Comparison of ENCODE assay signal across 1 cellular context in the genomic region with DNA sequence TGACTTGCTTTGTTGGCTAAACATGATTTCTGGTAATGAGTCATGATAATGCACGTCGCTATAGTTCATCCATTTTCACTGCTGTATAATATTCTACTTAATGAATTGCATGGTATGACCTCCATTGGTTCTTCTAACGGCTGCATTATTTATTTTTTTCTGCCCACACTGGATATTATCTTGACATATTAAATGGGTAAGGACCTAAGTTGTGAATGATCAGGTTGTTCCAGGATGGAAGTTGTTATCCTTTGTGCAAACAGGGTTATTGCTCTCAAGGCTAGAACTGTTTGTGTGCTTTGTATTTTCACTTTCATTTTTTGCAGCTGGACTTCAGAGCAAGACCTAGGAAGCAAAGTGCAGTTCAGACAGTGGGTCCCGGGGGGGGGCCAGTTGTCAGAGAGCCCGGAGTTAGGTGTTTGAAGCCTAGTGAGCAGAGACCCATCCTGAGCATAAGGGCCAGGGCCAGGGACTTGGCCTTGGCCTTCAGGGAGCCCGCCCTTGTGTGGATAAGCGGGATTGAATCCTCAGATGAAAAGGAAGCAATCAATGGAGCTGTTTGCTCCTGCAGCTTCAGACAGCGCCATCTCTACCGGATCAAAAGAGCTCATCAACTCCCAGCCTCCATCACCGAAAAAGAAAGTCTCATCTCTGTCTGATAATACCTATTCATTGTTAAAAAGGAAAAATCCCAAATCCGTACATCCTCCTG.
A peak's percentile ranks its signal among the peaks of the same experiment; 100 is the strongest.
TF ChIP-seq lines count a peak whose summit lies in the region.

No MANE protein-coding gene starts in this region.

TF ChIP-seq in WTC11, 78 proteins besides CTCF, POLR2A, EP300 and RAD21:
- TF ChIP-seq, protein P1, sequence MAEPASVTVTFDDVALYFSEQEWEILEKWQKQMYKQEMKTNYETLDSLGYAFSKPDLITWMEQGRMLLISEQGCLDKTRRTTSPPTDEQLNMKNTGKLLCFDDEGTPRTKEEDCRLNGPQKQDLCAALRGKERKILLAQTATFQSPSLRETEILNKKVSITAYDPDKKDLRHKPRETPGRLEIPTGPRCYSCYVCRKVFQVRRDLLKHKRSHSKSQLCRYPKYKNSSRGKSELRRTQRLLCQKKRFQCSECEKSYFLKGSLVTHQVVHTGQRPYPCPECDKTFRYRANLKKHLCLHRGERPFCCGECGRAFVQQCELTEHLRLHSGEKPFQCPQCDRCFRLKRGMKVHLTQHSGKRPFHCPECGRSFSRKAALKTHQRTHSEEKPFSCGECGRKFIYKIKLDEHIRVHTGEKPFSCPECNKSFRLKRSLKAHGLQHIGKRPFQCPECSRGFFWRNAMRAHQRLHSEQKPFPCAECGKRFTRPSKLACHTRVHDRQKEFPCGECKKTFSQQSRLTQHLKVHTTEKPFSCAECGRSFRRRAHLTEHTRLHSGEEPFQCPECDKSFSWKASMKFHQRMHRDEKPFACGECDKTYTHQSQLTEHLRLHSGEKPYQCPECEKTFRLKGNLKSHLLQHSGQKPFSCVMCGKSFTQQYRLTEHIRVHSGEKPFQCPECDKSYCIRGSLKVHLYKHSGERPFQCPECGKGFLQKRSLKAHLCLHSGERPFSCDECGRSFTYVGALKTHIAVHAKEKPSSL (CRISPR knock-in tag; conservative IDR thresholded peaks at IDR 0.05), result no peak
- TF ChIP-seq GABPB1 (CRISPR knock-in tag; IDR thresholded peaks at IDR 0.05), result peak; percentile 69
